In genomic region chr7:12772768-12773167, GRCh38 we compare ENCODE assay signal across 2 cellular contexts.
A peak's percentile ranks its signal among the peaks of the same experiment; 100 is the strongest.
TF ChIP-seq lines count a peak whose summit lies in the region.

No MANE protein-coding gene starts in this region.

TF ChIP-seq in SK-N-SH treated with all-trans-retinoic acid at 6 μM for 48 hours, 23 proteins besides CTCF, POLR2A, EP300 and RAD21 (continued from another document):
- TF ChIP-seq TOX (CRISPR knock-in tag; IDR thresholded peaks at IDR 0.05; ENCODE audit: borderline replicate concordance) (no peak), ZNF70 (CRISPR knock-in tag; IDR thresholded peaks at IDR 0.05) (no peak), ZC3H10 (CRISPR knock-in tag; IDR thresholded peaks at IDR 0.05) (no peak)

TF ChIP-seq in K562, 482 proteins besides CTCF, POLR2A, EP300 and RAD21 (continued from another document):
- no peak for TF ChIP-seq GTF3C2 (IDR thresholded peaks at IDR 0.05; ENCODE audit: borderline replicate concordance, extremely low read depth, insufficient read length)
- TF ChIP-seq HDAC8 (tag; IDR thresholded peaks at IDR 0.05) = 0 out of 2 replicates have a peak, but pooled peaks have one; percentile 64
- TF ChIP-seq PTRF (tag; IDR thresholded peaks at IDR 0.05) = no peak
- no peak; the same call in 1 of the 2 replicates for TF ChIP-seq CXXC5 (CRISPR knock-in tag; IDR thresholded peaks at IDR 0.05)
- TF ChIP-seq NBN (IDR thresholded peaks at IDR 0.05; ENCODE audit: low read depth) = no peak
- 0 out of 2 replicates have a peak, but pooled peaks have one; percentile 27 for TF ChIP-seq PTTG1 (tag; IDR thresholded peaks at IDR 0.05; ENCODE audit: low read depth)
- TF ChIP-seq CREB5 (CRISPR knock-in tag; IDR thresholded peaks at IDR 0.05) = no peak
TF ChIP-seq in K562: peak in this region for 6.
